ENCODE assay signal across 11 cellular contexts in the genomic region with DNA sequence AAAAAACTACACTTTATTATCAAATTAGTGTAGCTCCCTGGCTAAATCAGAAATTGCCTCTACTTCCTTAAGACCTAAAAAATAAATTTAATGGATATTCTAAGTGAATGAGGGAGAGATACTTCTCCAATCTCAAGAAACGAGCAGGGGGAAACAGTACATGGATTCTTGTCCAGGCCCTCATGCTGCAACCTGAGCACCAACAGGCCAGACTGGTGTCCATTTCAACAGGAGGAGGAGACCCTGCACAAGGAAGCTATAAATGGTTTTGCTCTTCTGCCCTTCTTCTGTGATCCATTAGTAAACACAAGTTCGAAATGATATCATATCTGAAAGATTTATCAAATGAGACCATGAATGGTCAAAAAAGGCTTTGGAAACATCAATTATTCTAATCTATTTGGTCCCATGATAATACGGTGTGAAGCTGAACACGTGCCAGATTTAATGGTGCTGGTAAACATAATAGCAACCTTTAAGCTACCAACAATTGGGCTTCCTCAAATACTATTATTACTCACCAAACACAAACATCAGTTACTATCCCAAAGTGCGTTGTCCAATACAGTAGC.
DNase-seq lines count a peak whose midpoint lies in the region; ATAC-seq and TF ChIP-seq lines count a peak whose summit lies in the region.
"Had no signal": no experiment of that assay in that cellular context is flagged by ENCODE, and none has a peak within 500 bp of the region (broad histone marks: within the 10 kb centered on the region; RNA-seq: fewer than 3 reads in every experiment).

No MANE protein-coding gene starts in this region.

- peaks cover 4% of the 10 kb centered on the region for H3K27me3 Mint-ChIP-seq in nephron progenitor cell (ENCODE audit: low read depth, poor library complexity)
- peaks cover 13% of the 10 kb centered on the region for H3K27me3 Mint-ChIP-seq in activated naive CD4-positive, alpha-beta T cell treated with anti-CD3 and anti-CD28 coated beads, Interleukin-2, amount 10 ng/mL, durations not matched to agents 7 days and 5 days

- in situ Hi-C loops in G401 (cut with HindIII; ENCODE audit: low sequenced_read_pairs) = no loop called here

- DNase-seq in G401 (ENCODE audit: low spot score) = peak; percentile 46
- DNase-seq in NCI-H2029 treated with DMSO at 0.1 percent for 48 hours (lab: John Stamatoyannopoulos, UW) = peak; percentile 81
- DNase-seq in astrocyte of the hippocampus (ENCODE audit: low read depth, low spot score) = peak; percentile 44
- DNase-seq in nephron progenitor cell = peak; percentile 31
- DNase-seq in dedifferentiated amniotic fluid mesenchymal stem cell (ENCODE audit: extremely low spot score) = no peak
- DNase-seq in activated naive CD4-positive, alpha-beta T cell treated with anti-CD3 and anti-CD28 coated beads, Interleukin-2, amount 10 ng/mL, durations not matched to agents 7 days and 5 days = no peak
- no peak for DNase-seq in cerebellum (ENCODE audit: low spot score)
- DNase-seq: NCI-H1436 treated with DMSO at 0.1 percent for 48 hours; stimulated activated CD4-positive, alpha-beta T cell treated with anti-CD3 and anti-CD28 coated beads, Interleukin-4, amount 100 ng/mL, for 24 hours; testis had no signal

- peak overlapping the region; percentile 100 for H3K4me3 Mint-ChIP-seq in nephron progenitor cell
- H3K4me3 Mint-ChIP-seq in activated naive CD4-positive, alpha-beta T cell treated with anti-CD3 and anti-CD28 coated beads, Interleukin-2, amount 10 ng/mL, durations not matched to agents 7 days and 5 days = no peak overlapping the region

- peaks cover 18% of the 10 kb centered on the region for H3K36me3 Mint-ChIP-seq in nephron progenitor cell (ENCODE audit: low read depth)
- H3K36me3 Mint-ChIP-seq in activated naive CD4-positive, alpha-beta T cell treated with anti-CD3 and anti-CD28 coated beads, Interleukin-2, amount 10 ng/mL, durations not matched to agents 7 days and 5 days = no peaks in the 10 kb centered on the region

- H3K4me1 Mint-ChIP-seq in nephron progenitor cell = peaks cover 74% of the 10 kb centered on the region
- H3K4me1 Mint-ChIP-seq in activated naive CD4-positive, alpha-beta T cell treated with anti-CD3 and anti-CD28 coated beads, Interleukin-2, amount 10 ng/mL, durations not matched to agents 7 days and 5 days = peaks cover 28% of the 10 kb centered on the region

- H3K9me3 Mint-ChIP-seq in nephron progenitor cell = no peaks in the 10 kb centered on the region
- H3K9me3 Mint-ChIP-seq in activated naive CD4-positive, alpha-beta T cell treated with anti-CD3 and anti-CD28 coated beads, Interleukin-2, amount 10 ng/mL, durations not matched to agents 7 days and 5 days = no peaks in the 10 kb centered on the region

- CTCF ChIA-PET in activated naive CD4-positive, alpha-beta T cell treated with anti-CD3 and anti-CD28 coated beads, Interleukin-2, amount 10 ng/mL, durations not matched to agents 7 days and 5 days (lab: Charles Lee) = interaction anchor here (1.6 kb wide), 1 partner anchor 50 kb away, joined by 7 read pairs; no protein-coding TSS in a partner anchor

- H3K27ac Mint-ChIP-seq in nephron progenitor cell = peak overlapping the region; percentile 57
- H3K27ac Mint-ChIP-seq in activated naive CD4-positive, alpha-beta T cell treated with anti-CD3 and anti-CD28 coated beads, Interleukin-2, amount 10 ng/mL, durations not matched to agents 7 days and 5 days = no peak overlapping the region

- no peak for TF ChIP-seq CTCF in nephron progenitor cell (IDR thresholded peaks at IDR 0.05)

- ATAC-seq in GM19023 (IDR thresholded peaks at IDR 0.05; ENCODE audit: unreplicated experiment) = no peak

Comparison
In these comparisons a context has a peak if more than half of its experiments do, and no peak if none do; other contexts are left out.
1. DNase-seq: peak in G401 (single experiment), NCI-H2029 treated with DMSO at 0.1 percent for 48 hours (single experiment), astrocyte of the hippocampus (single experiment) and nephron progenitor cell (single experiment); none in dedifferentiated amniotic fluid mesenchymal stem cell (single experiment), activated naive CD4-positive, alpha-beta T cell treated with anti-CD3 and anti-CD28 coated beads, Interleukin-2, amount 10 ng/mL, durations not matched to agents 7 days and 5 days (single experiment) and cerebellum (single experiment).